26 cellular contexts compared by ENCODE assay signal in genomic region chr12:124334976-124335375, GRCh38. TPM values are rescaled to one million over a fixed set of nuclear protein-coding genes. Genes with fewer than 3 reads are reported as not detected.
"Had no signal": no experiment of that assay in that cellular context is flagged by ENCODE, and none has a peak within 500 bp of the region (broad histone marks: within the 10 kb centered on the region; RNA-seq: fewer than 3 reads in every experiment).

No MANE protein-coding gene starts in this region.

- H3K4me1 ChIP-seq: heart left ventricle, pancreas, testis, upper lobe of right lung, vagina had no signal

- FAIRE-seq: endometrium, frontal cortex, pancreas had no signal

- H3K27me3 ChIP-seq: dorsolateral prefrontal cortex, heart left ventricle, pancreas, testis, tibial nerve, upper lobe of right lung, vagina had no signal

- DNase-seq: cortex of kidney; dorsolateral prefrontal cortex; effector memory CD4-positive, alpha-beta T cell; heart left ventricle; hippocampal formation; kidney glomerular epithelial cell; mammary epithelial cell; naive thymus-derived CD8-positive, alpha-beta T cell; occipital lobe; stimulated activated CD4-positive, alpha-beta T cell treated with anti-CD3 and anti-CD28 coated beads, Interleukin-4, amount 100 ng/mL, for 1 hour; stimulated activated CD8-positive, alpha-beta memory T cell treated with anti-CD3 and anti-CD28 coated beads, Interleukin-4, amount 100 ng/mL, for 48 hours; testis; upper lobe of right lung had no signal

- ATAC-seq: esophagus mucosa; left lobe of liver; mucosa of descending colon; naive thymus-derived CD8-positive, alpha-beta T cell; stimulated activated effector memory CD8-positive, alpha-beta T cell treated with anti-CD3 and anti-CD28 coated beads, Interleukin-12 subunit alpha, Interleukin-12 subunit beta, amount 100 ng/mL, for 72 hours; upper lobe of right lung had no signal

- H3K9me3 Mint-ChIP-seq: naive thymus-derived CD8-positive, alpha-beta T cell; neural crest cell; stimulated activated effector memory CD8-positive, alpha-beta T cell treated with anti-CD3 and anti-CD28 coated beads, Interleukin-12 subunit alpha, Interleukin-12 subunit beta, amount 100 ng/mL, for 72 hours; stimulated activated naive CD8-positive, alpha-beta T cell treated with anti-CD3 and anti-CD28 coated beads, Interleukin-15, Interleukin-2, amounts not matched to agents 100 ng/mL and 50 ng/mL, for 24 hours had no signal

- H3K27ac ChIP-seq: heart left ventricle, pancreas, upper lobe of right lung, vagina had no signal

- H3K9me3 ChIP-seq: heart left ventricle, mucosa of descending colon, pancreas, testis, tibial nerve, upper lobe of right lung, vagina had no signal

- H3K4me3 Mint-ChIP-seq: naive thymus-derived CD8-positive, alpha-beta T cell; neural crest cell; stimulated activated effector memory CD8-positive, alpha-beta T cell treated with anti-CD3 and anti-CD28 coated beads, Interleukin-12 subunit alpha, Interleukin-12 subunit beta, amount 100 ng/mL, for 72 hours; stimulated activated naive CD8-positive, alpha-beta T cell treated with anti-CD3 and anti-CD28 coated beads, Interleukin-15, Interleukin-2, amounts not matched to agents 100 ng/mL and 50 ng/mL, for 24 hours had no signal

- H3K27ac Mint-ChIP-seq: naive thymus-derived CD8-positive, alpha-beta T cell; progenitor cell of endocrine pancreas; stimulated activated effector memory CD8-positive, alpha-beta T cell treated with anti-CD3 and anti-CD28 coated beads, Interleukin-12 subunit alpha, Interleukin-12 subunit beta, amount 100 ng/mL, for 72 hours; stimulated activated naive CD8-positive, alpha-beta T cell treated with anti-CD3 and anti-CD28 coated beads, Interleukin-15, Interleukin-2, amounts not matched to agents 100 ng/mL and 50 ng/mL, for 24 hours had no signal

- H3K4me3 ChIP-seq: dorsolateral prefrontal cortex, heart left ventricle, mucosa of descending colon, pancreas, testis, tibial nerve, upper lobe of right lung, vagina had no signal

- H3K4me1 Mint-ChIP-seq: neural crest cell had no signal

- H3K27me3 Mint-ChIP-seq: naive thymus-derived CD8-positive, alpha-beta T cell; progenitor cell of endocrine pancreas; stimulated activated naive CD8-positive, alpha-beta T cell treated with anti-CD3 and anti-CD28 coated beads, Interleukin-15, Interleukin-2, amounts not matched to agents 100 ng/mL and 50 ng/mL, for 24 hours had no signal

RNA-seq across cellular contexts. Expression of gene RFLNA, which starts 40.1 kb away (rescaled TPM):
- total RNA-seq: esophagus mucosa; fibroblast of lung; left lobe of liver; naive thymus-derived CD8-positive, alpha-beta T cell had no signal
- polyA plus RNA-seq: naive thymus-derived CD8-positive, alpha-beta T cell had no signal
